In genomic region chr7:36515847-36516246, GRCh38 we compare ENCODE assay signal across 20 cellular contexts.
A peak's percentile ranks its signal among the peaks of the same experiment; 100 is the strongest.
DNase-seq lines count a peak whose midpoint lies in the region; ATAC-seq and TF ChIP-seq lines count a peak whose summit lies in the region.
"Had no signal": no experiment of that assay in that cellular context is flagged by ENCODE, and none has a peak within 500 bp of the region (broad histone marks: within the 10 kb centered on the region; RNA-seq: fewer than 3 reads in every experiment).

No MANE protein-coding gene starts in this region.

- BruUV-seq in MCF 10A (replicated peaks; lab: Mats Ljungman, UMichigan) (no TSS peak), mammary epithelial cell (replicated peaks; lab: Mats Ljungman, UMichigan) (no TSS peak)

- intact Hi-C loops in MCF 10A (cut with micrococcal nuclease) = no loop called here
- intact Hi-C loops in mammary epithelial cell (cut with micrococcal nuclease) = no loop called here
- intact Hi-C loops in posterior vena cava (cut with DNase I) = no loop called here

- H3K27ac Mint-ChIP-seq in MCF 10A (ENCODE audit: low read depth, unreplicated experiment) = peak overlapping the region; percentile 26
- H3K27ac Mint-ChIP-seq in activated naive CD8-positive, alpha-beta T cell treated with anti-CD3 and anti-CD28 coated beads, Interleukin-2, amount 10 ng/mL, durations not matched to agents 7 days and 5 days = peak overlapping the region; percentile 47
- peak overlapping the region; percentile 86 to 92 (median 91) for H3K27ac Mint-ChIP-seq in immature natural killer cell
- peak overlapping the region; percentile 50 for H3K27ac Mint-ChIP-seq in type B pancreatic cell
- H3K27ac Mint-ChIP-seq: activated B cell treated with CpG ODN at 0.5 μM for 24 hours; activated naive CD4-positive, alpha-beta T cell treated with anti-CD3 and anti-CD28 coated beads, Interleukin-2, amount 50 U/mL, for 72 hours had no signal

- H3K4me3 Mint-ChIP-seq in MCF 10A (ENCODE audit: unreplicated experiment) (no peak overlapping the region), immature natural killer cell (peak overlapping the region; percentile 30 to 59 (median 51)), type B pancreatic cell (no peak overlapping the region)
- H3K4me3 Mint-ChIP-seq in activated naive CD8-positive, alpha-beta T cell treated with anti-CD3 and anti-CD28 coated beads, Interleukin-2, amount 10 ng/mL, durations not matched to agents 7 days and 5 days = no peak overlapping the region
- H3K4me3 Mint-ChIP-seq: activated B cell treated with CpG ODN at 0.5 μM for 24 hours, mesothelial cell of epicardium had no signal

- POLR2A ChIA-PET in MCF 10A (lab: Yijun Ruan, JAX) = no interaction called here
- POLR2A ChIA-PET in activated naive CD8-positive, alpha-beta T cell treated with anti-CD3 and anti-CD28 coated beads, Interleukin-2, amount 10 ng/mL, durations not matched to agents 7 days and 5 days (lab: Charles Lee) = no interaction called here

- H3K79me2 ChIP-seq in mammary epithelial cell (ENCODE audit: insufficient read depth, low read length) = no peaks in the 10 kb centered on the region

- H3K27ac ChIP-seq in mammary epithelial cell (ENCODE audit: insufficient read depth, low read depth, low read length) = no peak overlapping the region
- H3K27ac ChIP-seq: brain microvascular endothelial cell, gastrocnemius medialis, suprapubic skin had no signal

- no peak overlapping the region for H3K4me2 ChIP-seq in mammary epithelial cell (ENCODE audit: insufficient read depth, low read depth, low read length)

- H3K9me3 ChIP-seq in mammary epithelial cell (replicated peaks; ENCODE audit: insufficient read depth, low read length) = no peaks in the 10 kb centered on the region
- H3K9me3 ChIP-seq: gastrocnemius medialis, spleen, suprapubic skin had no signal

- CTCF ChIA-PET in MCF 10A (lab: Yijun Ruan, JAX) (no interaction called here), mammary epithelial cell (lab: Charles Lee; ENCODE audit: low non-redundant PET) (no interaction called here)

- H4K20me1 ChIP-seq in mammary epithelial cell (ENCODE audit: insufficient read depth, low read length) = no peaks in the 10 kb centered on the region

- dilution Hi-C loops in mammary epithelial cell (cut with HindIII; ENCODE audit: low sequenced_read_pairs) = no loop called here

- H3K27me3 Mint-ChIP-seq in MCF 10A (ENCODE audit: insufficient read depth, unreplicated experiment) = no peaks in the 10 kb centered on the region
- no peaks in the 10 kb centered on the region for H3K27me3 Mint-ChIP-seq in activated naive CD8-positive, alpha-beta T cell treated with anti-CD3 and anti-CD28 coated beads, Interleukin-2, amount 10 ng/mL, durations not matched to agents 7 days and 5 days
- H3K27me3 Mint-ChIP-seq in immature natural killer cell (ENCODE audit: low read depth in 3 of 3) = peaks cover 20 to 75% (median 61%) of the 10 kb centered on the region in 3 donors
- no peaks in the 10 kb centered on the region for H3K27me3 Mint-ChIP-seq in type B pancreatic cell
- H3K27me3 Mint-ChIP-seq: activated B cell treated with CpG ODN at 0.5 μM for 24 hours; CD4-positive, alpha-beta memory T cell had no signal

- no peak overlapping the region for H3K4me3 ChIP-seq in mammary epithelial cell (replicated peaks in 1 of 3; ENCODE audit: insufficient read depth in 1 of 3, low read depth in 2 of 3, low read length in 3 of 3)
- H3K4me3 ChIP-seq: gastrocnemius medialis, spleen, suprapubic skin had no signal

- no peak for TF ChIP-seq CTCF in MCF 10A (IDR thresholded peaks at IDR 0.05; ENCODE audit: unreplicated experiment)
- no peak for TF ChIP-seq CTCF in mammary epithelial cell (conservative IDR thresholded peaks at IDR 0.05 in 1 of 2, IDR thresholded peaks at IDR 0.05 in 1 of 2; ENCODE audit: extremely low read depth in 1 of 2, insufficient read depth in 1 of 2, low read depth in 1 of 2, low read length in 2 of 2)
- no peak for TF ChIP-seq CTCF in type B pancreatic cell (conservative IDR thresholded peaks at IDR 0.05)

- H3K9ac ChIP-seq in mammary epithelial cell (ENCODE audit: insufficient read depth, low read length) = no peak overlapping the region

- no peaks in the 10 kb centered on the region for H3K36me3 ChIP-seq in mammary epithelial cell (ENCODE audit: insufficient read depth, low read length)
- H3K36me3 ChIP-seq: brain microvascular endothelial cell, gastrocnemius medialis, suprapubic skin had no signal

- in situ Hi-C loops in mammary epithelial cell (cut with MboI; ENCODE audit: low sequenced_read_pairs in 2 of 2) = no loop called here

- no peaks in the 10 kb centered on the region for H3K27me3 ChIP-seq in mammary epithelial cell (ENCODE audit: insufficient read depth, low read length)
- H3K27me3 ChIP-seq: brain microvascular endothelial cell, spleen, suprapubic skin had no signal

- H3K4me1 Mint-ChIP-seq in MCF 10A (ENCODE audit: insufficient read depth, unreplicated experiment) (no peaks in the 10 kb centered on the region), immature natural killer cell (peaks cover 67 to 77% of the 10 kb centered on the region in 2 donors), type B pancreatic cell (ENCODE audit: unreplicated experiment) (peaks cover 34% of the 10 kb centered on the region)
- H3K4me1 Mint-ChIP-seq in activated naive CD8-positive, alpha-beta T cell treated with anti-CD3 and anti-CD28 coated beads, Interleukin-2, amount 10 ng/mL, durations not matched to agents 7 days and 5 days = peaks cover 11% of the 10 kb centered on the region
- H3K4me1 Mint-ChIP-seq: activated B cell treated with CpG ODN at 0.5 μM for 24 hours had no signal

- ATAC-seq in activated naive CD8-positive, alpha-beta T cell treated with anti-CD3 and anti-CD28 coated beads, Interleukin-2, amount 10 ng/mL, durations not matched to agents 7 days and 5 days (ENCODE audit: low read depth) = no peak
- no peak for ATAC-seq in GM19023 (IDR thresholded peaks at IDR 0.05; ENCODE audit: unreplicated experiment)
- ATAC-seq: gastrocnemius medialis, left cardiac atrium had no signal

- DNase-seq in MCF 10A (ENCODE audit: unreplicated experiment) (no peak), mammary epithelial cell (no peak), immature natural killer cell (no peak), type B pancreatic cell (ENCODE audit: extremely low spot score, unreplicated experiment) (no peak), T-helper 1 cell (no peak), posterior vena cava (ENCODE audit: low spot score) (no peak)
- no peak for DNase-seq in activated naive CD8-positive, alpha-beta T cell treated with anti-CD3 and anti-CD28 coated beads, Interleukin-2, amount 10 ng/mL, durations not matched to agents 7 days and 5 days
- DNase-seq: activated B cell treated with CpG ODN at 0.5 μM for 24 hours; brain microvascular endothelial cell; CD4-positive, alpha-beta memory T cell; DMS79 treated with DMSO at 0.1 percent for 48 hours; gastrocnemius medialis; left cardiac atrium; NCI-H1105; spleen; T-helper 9 cell had no signal

- no peaks in the 10 kb centered on the region for H3K36me3 Mint-ChIP-seq in MCF 10A (ENCODE audit: insufficient read depth, unreplicated experiment)
- H3K36me3 Mint-ChIP-seq in activated naive CD8-positive, alpha-beta T cell treated with anti-CD3 and anti-CD28 coated beads, Interleukin-2, amount 10 ng/mL, durations not matched to agents 7 days and 5 days = peaks cover 4% of the 10 kb centered on the region
- peaks cover 40 to 59% (median 49%) of the 10 kb centered on the region in 3 donors for H3K36me3 Mint-ChIP-seq in immature natural killer cell
- no peaks in the 10 kb centered on the region for H3K36me3 Mint-ChIP-seq in type B pancreatic cell
- H3K36me3 Mint-ChIP-seq: activated naive CD4-positive, alpha-beta T cell treated with anti-CD3 and anti-CD28 coated beads, Interleukin-2, amount 50 U/mL, for 72 hours; CD4-positive, alpha-beta memory T cell; mesothelial cell of epicardium had no signal

- H3K4me1 ChIP-seq in mammary epithelial cell (ENCODE audit: insufficient read depth, low read length) = no peaks in the 10 kb centered on the region
- H3K4me1 ChIP-seq: gastrocnemius medialis had no signal

- WGBS in mammary epithelial cell (ENCODE audit: low coverage, missing lambda C conversion rate) = 96% methylated on average over 3 of the region's 3 CpGs

- no peak overlapping the region for H2AFZ ChIP-seq in mammary epithelial cell (ENCODE audit: low read depth, low read length)

- no peaks in the 10 kb centered on the region for H3K9me3 Mint-ChIP-seq in MCF 10A (ENCODE audit: unreplicated experiment)
- peaks cover 4% of the 10 kb centered on the region for H3K9me3 Mint-ChIP-seq in activated naive CD8-positive, alpha-beta T cell treated with anti-CD3 and anti-CD28 coated beads, Interleukin-2, amount 10 ng/mL, durations not matched to agents 7 days and 5 days
- peaks cover 0 to 4% (median under 1%) of the 10 kb centered on the region in 6 donors for H3K9me3 Mint-ChIP-seq in immature natural killer cell
- no peaks in the 10 kb centered on the region for H3K9me3 Mint-ChIP-seq in type B pancreatic cell
- H3K9me3 Mint-ChIP-seq: activated B cell treated with CpG ODN at 0.5 μM for 24 hours; activated naive CD4-positive, alpha-beta T cell treated with anti-CD3 and anti-CD28 coated beads, Interleukin-2, amount 50 U/mL, for 72 hours; CD4-positive, alpha-beta memory T cell had no signal

Comparison
In these comparisons a context has a peak if more than half of its experiments do, and no peak if none do; other contexts are left out.
1. H3K27ac Mint-ChIP-seq: peak in every context shown above with its lines; median percentile 91 in immature natural killer cell; 50 in type B pancreatic cell; 47 in activated naive CD8-positive, alpha-beta T cell treated with anti-CD3 and anti-CD28 coated beads, Interleukin-2, amount 10 ng/mL, durations not matched to agents 7 days and 5 days; 26 in MCF 10A.
2. H3K4me3 Mint-ChIP-seq: peak in immature natural killer cell (5 of 5); none in MCF 10A (single experiment), activated naive CD8-positive, alpha-beta T cell treated with anti-CD3 and anti-CD28 coated beads, Interleukin-2, amount 10 ng/mL, durations not matched to agents 7 days and 5 days (single experiment) and type B pancreatic cell (single experiment).